Comparison of ENCODE assay signal across 8 cellular contexts in the genomic region with DNA sequence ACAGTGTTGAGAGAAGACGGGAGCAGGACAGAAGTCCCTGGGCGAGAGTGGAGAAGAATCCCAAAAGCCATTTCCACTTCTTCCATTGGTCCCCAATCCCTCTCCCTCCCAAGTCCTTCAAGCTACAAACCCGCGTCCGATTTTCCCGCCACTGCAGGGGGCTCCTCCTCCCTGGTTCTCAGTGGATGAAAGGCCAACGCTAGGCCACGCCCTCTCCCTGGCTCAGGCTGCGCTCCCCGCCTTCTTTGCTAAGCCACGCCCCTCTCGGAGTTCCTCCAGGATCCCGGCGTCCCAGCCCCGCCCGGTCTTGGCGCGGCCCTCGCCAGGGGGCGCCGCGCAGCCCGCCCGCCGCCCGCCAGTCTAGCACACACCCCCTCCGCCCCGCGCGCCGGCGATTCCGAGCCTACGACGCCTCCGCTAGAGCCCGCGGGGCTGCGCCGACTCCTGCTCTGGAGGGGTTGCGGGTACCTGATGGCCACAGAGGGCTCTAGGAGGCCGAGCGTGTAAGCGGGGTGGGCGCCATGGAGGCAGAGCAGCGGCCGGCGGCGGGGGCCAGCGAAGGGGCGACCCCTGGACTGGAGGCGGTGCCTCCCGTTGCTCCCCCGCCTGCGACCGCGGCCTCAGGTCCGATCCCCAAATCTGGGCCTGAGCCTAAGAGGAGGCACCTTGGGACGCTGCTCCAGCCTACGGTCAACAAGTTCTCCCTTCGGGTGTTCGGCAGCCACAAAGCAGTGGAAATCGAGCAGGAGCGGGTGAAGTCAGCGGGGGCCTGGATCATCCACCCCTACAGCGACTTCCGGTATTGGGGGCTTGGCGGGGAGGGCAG. TPM values are rescaled to one million over a fixed set of nuclear protein-coding genes. Genes with fewer than 3 reads are reported as not detected.
DNase-seq lines count a peak whose midpoint lies in the region; ATAC-seq and TF ChIP-seq lines count a peak whose summit lies in the region.

Gene HCN3, plus strand, starts transcription at position 394 of the 826 bp plus-strand sequence. Its CDS starts 128 bp downstream, at position 522.

- H3K27me3 ChIP-seq in kidney epithelial cell (ENCODE audit: control insufficient read depth, insufficient read depth, low read length), result no peaks in the 10 kb centered on the region

- peak; percentile 66 for ATAC-seq in HG03432 (IDR thresholded peaks at IDR 0.05; ENCODE audit: unreplicated experiment)

- TF ChIP-seq CTCF in AG10803 (conservative IDR thresholded peaks at IDR 0.05; ENCODE audit: low read length), result peak; percentile 24
- TF ChIP-seq CTCF in kidney epithelial cell (IDR thresholded peaks at IDR 0.05; ENCODE audit: insufficient read depth, low read length, poor library complexity, severe bottlenecking), result peak; percentile 34

- no peaks in the 10 kb centered on the region for H3K36me3 ChIP-seq in kidney epithelial cell (ENCODE audit: control insufficient read depth, insufficient read depth, low read length)

- DNase-seq in AG10803 (ENCODE audit: low read depth), result peak; percentile 90
- DNase-seq in GM19238 (ENCODE audit: insufficient read length, low spot score), result peak; percentile 98
- peak; percentile 98 for DNase-seq in NCI-H460 (ENCODE audit: extremely low read depth, low read depth)
- peak; percentile 91 for DNase-seq in activated CD4-positive, CD25-positive, alpha-beta regulatory T cell treated with anti-CD3 and anti-CD28 coated beads, Interleukin-2, amount 50 U/mL, for 72 hours
- peak; percentile 100 for DNase-seq in cerebellum (ENCODE audit: low spot score)
- peak; percentile 75 for DNase-seq in kidney epithelial cell (ENCODE audit: low read depth)
- DNase-seq in stimulated activated CD4-positive, alpha-beta T cell treated with anti-CD3 and anti-CD28 coated beads, Interleukin-15, amount 100 ng/mL, for 24 hours, result peak; percentile 99

- H3K4me3 ChIP-seq in AG10803 (ENCODE audit: low read length) (peak within 1 kb of the TSS; percentile 76), kidney epithelial cell (ENCODE audit: low read depth, low read length) (peak within 1 kb of the TSS; percentile 70)

RNA-seq across cellular contexts. Expression of gene HCN3, which starts in this region (rescaled TPM):
- total RNA-seq in NCI-H460 (2014; rRNA removed; shearing (Covaris generic)), result 1.4 and 1.6 TPM in 2 replicates
- polyA plus RNA-seq in NCI-H460 (2014; cell fraction: nucleus; rRNA removed), result 14.3 and 18.5 TPM in 2 replicates
- total RNA-seq in cerebellum, result 12.9 TPM
- 2.8 and 3.8 TPM in 2 replicates for total RNA-seq in kidney epithelial cell

Comparison
In these comparisons a context has a peak if more than half of its experiments do, and no peak if none do; other contexts are left out.
1. Peak in every context shown above with its lines: DNase-seq, ATAC-seq and H3K4me3 ChIP-seq.